Comparison of ENCODE assay signal across 25 cellular contexts in genomic region chr20:63044204-63044600, GRCh38. TPM values are rescaled to one million over a fixed set of nuclear protein-coding genes. Genes with fewer than 3 reads are reported as not detected.
"Had no signal": no experiment of that assay in that cellular context is flagged by ENCODE, and none has a peak within 500 bp of the region (broad histone marks: within the 10 kb centered on the region; RNA-seq: fewer than 3 reads in every experiment).

No MANE protein-coding gene starts in this region.

- H3K36me3 Mint-ChIP-seq: activated naive CD8-positive, alpha-beta T cell had no signal

- H3K4me3 Mint-ChIP-seq: activated CD4-positive, alpha-beta memory T cell treated with anti-CD3 and anti-CD28 coated beads, Interleukin-2, amount 10 ng/mL, durations not matched to agents 7 days and 5 days; activated naive CD4-positive, alpha-beta T cell treated with anti-CD3 and anti-CD28 coated beads for 36 hours; activated naive CD8-positive, alpha-beta T cell; activated T-helper 17 cell treated with anti-CD3 and anti-CD28 coated beads, Interleukin-2, amount 50 U/mL, for 72 hours had no signal

- H3K27ac Mint-ChIP-seq: activated CD4-positive, alpha-beta memory T cell treated with anti-CD3 and anti-CD28 coated beads, Interleukin-2, amount 10 ng/mL, durations not matched to agents 7 days and 5 days; activated naive CD4-positive, alpha-beta T cell treated with anti-CD3 and anti-CD28 coated beads for 36 hours; activated naive CD8-positive, alpha-beta T cell; activated T-helper 17 cell treated with anti-CD3 and anti-CD28 coated beads, Interleukin-2, amount 50 U/mL, for 72 hours had no signal

- H3K4me1 Mint-ChIP-seq: activated CD4-positive, alpha-beta memory T cell treated with anti-CD3 and anti-CD28 coated beads, Interleukin-2, amount 10 ng/mL, durations not matched to agents 7 days and 5 days; activated T-helper 17 cell treated with anti-CD3 and anti-CD28 coated beads, Interleukin-2, amount 50 U/mL, for 72 hours had no signal

- H3K9me3 Mint-ChIP-seq: activated CD4-positive, alpha-beta memory T cell treated with anti-CD3 and anti-CD28 coated beads, Interleukin-2, amount 10 ng/mL, durations not matched to agents 7 days and 5 days; activated naive CD4-positive, alpha-beta T cell treated with anti-CD3 and anti-CD28 coated beads for 36 hours; activated T-helper 17 cell treated with anti-CD3 and anti-CD28 coated beads, Interleukin-2, amount 50 U/mL, for 72 hours had no signal

- H3K27ac ChIP-seq: SK-N-MC, VCaP had no signal

- H3K4me3 ChIP-seq: SK-N-MC had no signal

- ATAC-seq: activated T-helper 17 cell treated with anti-CD3 and anti-CD28 coated beads, Interleukin-2, amount 50 U/mL, for 72 hours; PC-3 had no signal

- DNase-seq: activated CD4-positive, alpha-beta memory T cell treated with anti-CD3 and anti-CD28 coated beads, Interleukin-2, amount 10 ng/mL, durations not matched to agents 7 days and 5 days; activated CD4-positive, alpha-beta T cell treated with anti-CD3 and anti-CD28 coated beads, Interleukin-2, amount 50 U/mL, for 1 hour; activated CD4-positive, CD25-positive, alpha-beta regulatory T cell; activated gamma-delta T cell; activated naive CD4-positive, alpha-beta T cell treated with anti-CD3 and anti-CD28 coated beads for 36 hours; activated T-cell treated with anti-CD3 and anti-CD28 coated beads for 4 hours; activated T-cell treated with anti-CD3 and anti-CD28 coated beads, Interleukin-2, amount 50 U/mL, for 48 hours; amygdala; Karpas-422; MM.1S; NCI-H1105 treated with DMSO at 0.1 percent for 48 hours; NCI-H1436 treated with DMSO at 0.1 percent for 48 hours; NCI-H187; NCI-H2081; NCI-H446; NCI-H524; PC-3; T-helper 1 cell had no signal

RNA-seq across cellular contexts. Expression of gene BHLHE23, which starts 37.4 kb away (rescaled TPM):
- total RNA-seq: activated CD4-positive, alpha-beta memory T cell treated with anti-CD3 and anti-CD28 coated beads, Interleukin-2, amount 10 ng/mL, durations not matched to agents 7 days and 5 days; activated CD8-positive, alpha-beta memory T cell treated with anti-CD3 and anti-CD28 coated beads for 36 hours; activated naive CD4-positive, alpha-beta T cell treated with anti-CD3 and anti-CD28 coated beads for 36 hours; activated T-helper 17 cell treated with anti-CD3 and anti-CD28 coated beads, Interleukin-2, amount 50 U/mL, for 72 hours; cardiac septum; PC-3; T-helper 2 cell treated with Interferon-gamma antibody and Interleukin-4, amounts not matched to agents 100 ng/mL and 5 ng/mL, for 36 hours had no signal
